24 cellular contexts compared by ENCODE assay signal in the genomic region with DNA sequence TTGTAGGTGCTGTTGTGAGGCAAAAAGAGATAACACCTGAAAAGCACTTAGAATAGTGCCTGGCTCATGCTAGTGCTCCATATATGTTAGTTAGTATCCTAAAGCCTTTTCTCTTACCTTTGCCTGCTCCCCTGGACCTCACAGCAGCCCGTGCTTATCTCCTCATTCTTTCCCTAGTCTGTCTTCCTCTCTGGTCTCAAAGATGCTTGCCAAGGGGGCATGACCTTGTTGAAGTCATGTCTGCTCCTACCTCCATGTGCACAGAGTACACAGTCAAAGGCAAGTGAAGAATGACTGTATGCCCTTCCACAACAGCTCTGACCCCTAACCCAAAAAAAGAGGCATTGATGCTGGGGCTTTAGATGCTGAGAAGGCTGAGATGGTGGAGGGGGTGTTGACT. TPM values are rescaled to one million over a fixed set of nuclear protein-coding genes. Genes with fewer than 3 reads are reported as not detected.
DNase-seq lines count a peak whose midpoint lies in the region; ATAC-seq and TF ChIP-seq lines count a peak whose summit lies in the region.
"Had no signal": no experiment of that assay in that cellular context is flagged by ENCODE, and none has a peak within 500 bp of the region (broad histone marks: within the 10 kb centered on the region; RNA-seq: fewer than 3 reads in every experiment).

No MANE protein-coding gene starts in this region.

- no peak overlapping the region for H3K4me3 Mint-ChIP-seq in T-helper 17 cell
- no peak overlapping the region for H3K4me3 Mint-ChIP-seq in nephron
- no peak overlapping the region for H3K4me3 Mint-ChIP-seq in activated naive CD8-positive, alpha-beta T cell treated with anti-CD3 and anti-CD28 coated beads, Interleukin-2, amount 50 U/mL, for 24 hours
- H3K4me3 Mint-ChIP-seq: CD4-positive, alpha-beta memory T cell; GM23338; H9 had no signal

- H3K9me3 ChIP-seq in T-helper 17 cell (ENCODE audit: control insufficient read depth, low read length, poor library complexity, severe bottlenecking) = no peaks in the 10 kb centered on the region
- H3K9me3 ChIP-seq in liver (ENCODE audit: control insufficient read depth in 4 of 4, low read length in 3 of 4) = no peaks in the 10 kb centered on the region
- H3K9me3 ChIP-seq: BE2C; BLaER1 treated with 17β-estradiol and CSF1 and Interleukin-3, amounts not matched to agents 10 nM and 100 nM had no signal

- ATAC-seq in T-helper 17 cell = no peak
- ATAC-seq in activated naive CD8-positive, alpha-beta T cell treated with anti-CD3 and anti-CD28 coated beads, Interleukin-2, amount 50 U/mL, for 24 hours = no peak
- no peak for ATAC-seq in GM19351 (IDR thresholded peaks at IDR 0.05; ENCODE audit: unreplicated experiment)
- no peak for ATAC-seq in HG02763 (IDR thresholded peaks at IDR 0.05; ENCODE audit: unreplicated experiment)
- ATAC-seq: GM23338, HCT116 had no signal

- H3K27ac Mint-ChIP-seq in T-helper 17 cell (peak overlapping the region; percentile 70), nephron (peak overlapping the region; percentile 40 to 99 (median 94))
- H3K27ac Mint-ChIP-seq in activated naive CD8-positive, alpha-beta T cell treated with anti-CD3 and anti-CD28 coated beads, Interleukin-2, amount 50 U/mL, for 24 hours = no peak overlapping the region
- H3K27ac Mint-ChIP-seq: CD4-positive, alpha-beta memory T cell; GM23338; H9 had no signal

- no peaks in the 10 kb centered on the region for H3K36me3 ChIP-seq in liver (ENCODE audit: control insufficient read depth in 4 of 4, insufficient read depth in 3 of 4, low read depth in 1 of 4, low read length in 3 of 4)
- H3K36me3 ChIP-seq: BE2C; BLaER1 treated with 17β-estradiol and CSF1 and Interleukin-3, amounts not matched to agents 10 nM and 100 nM had no signal

- no peak overlapping the region for H3K9ac ChIP-seq in liver (ENCODE audit: low read depth in 1 of 2, low read length in 2 of 2)
- H3K9ac ChIP-seq: BLaER1 treated with 17β-estradiol and CSF1 and Interleukin-3, amounts not matched to agents 10 nM and 100 nM had no signal

- H3K4me3 ChIP-seq in liver (ENCODE audit: low read depth in 1 of 3, low read length in 3 of 3) = peak overlapping the region in 1 of 3 donors; percentile 3
- H3K4me3 ChIP-seq: BLaER1 treated with 17β-estradiol and CSF1 and Interleukin-3, amounts not matched to agents 10 nM and 100 nM; GM23338 had no signal

- H3K36me3 Mint-ChIP-seq in T-helper 17 cell (ENCODE audit: low read depth) (peaks cover 6% of the 10 kb centered on the region), nephron (ENCODE audit: low read depth) (no peaks in the 10 kb centered on the region)
- H3K36me3 Mint-ChIP-seq in activated naive CD8-positive, alpha-beta T cell treated with anti-CD3 and anti-CD28 coated beads, Interleukin-2, amount 50 U/mL, for 24 hours (ENCODE audit: low read depth) = no peaks in the 10 kb centered on the region
- H3K36me3 Mint-ChIP-seq: CD4-positive, alpha-beta memory T cell had no signal

- H3K4me1 Mint-ChIP-seq in T-helper 17 cell (peaks cover 13% of the 10 kb centered on the region), nephron (peaks cover 34% of the 10 kb centered on the region)
- H3K4me1 Mint-ChIP-seq in activated naive CD8-positive, alpha-beta T cell treated with anti-CD3 and anti-CD28 coated beads, Interleukin-2, amount 50 U/mL, for 24 hours = peaks cover 4% of the 10 kb centered on the region

- 17% methylated on average over 1 of the region's 1 CpG for WGBS in liver

- H3K27me3 Mint-ChIP-seq in T-helper 17 cell (peaks cover 27% of the 10 kb centered on the region), nephron (ENCODE audit: low read depth) (peaks cover 5% of the 10 kb centered on the region)
- H3K27me3 Mint-ChIP-seq in activated naive CD8-positive, alpha-beta T cell treated with anti-CD3 and anti-CD28 coated beads, Interleukin-2, amount 50 U/mL, for 24 hours = no peaks in the 10 kb centered on the region

- TF ChIP-seq CTCF in liver (IDR thresholded peaks at IDR 0.05; ENCODE audit: low read depth, low read length, missing input control) (no peak), nephron (IDR thresholded peaks at IDR 0.05; ENCODE audit: unreplicated experiment in 3 of 3) (no peak)

- H3K27me3 ChIP-seq in liver (ENCODE audit: control insufficient read depth in 4 of 4, insufficient read depth in 4 of 4, low read length in 3 of 4) = no peaks in the 10 kb centered on the region
- H3K27me3 ChIP-seq: BE2C; BLaER1 treated with 17β-estradiol and CSF1 and Interleukin-3, amounts not matched to agents 10 nM and 100 nM had no signal

- H3K9me3 Mint-ChIP-seq in nephron = no peaks in the 10 kb centered on the region
- no peaks in the 10 kb centered on the region for H3K9me3 Mint-ChIP-seq in activated naive CD8-positive, alpha-beta T cell treated with anti-CD3 and anti-CD28 coated beads, Interleukin-2, amount 50 U/mL, for 24 hours
- H3K9me3 Mint-ChIP-seq: CD4-positive, alpha-beta memory T cell; GM23338; H9 had no signal

- DNase-seq in T-helper 17 cell = no peak
- DNase-seq in islet precursor cell = peak; percentile 32
- no peak for DNase-seq in activated naive CD8-positive, alpha-beta T cell treated with anti-CD3 and anti-CD28 coated beads, Interleukin-2, amount 50 U/mL, for 24 hours
- no peak for DNase-seq in activated CD4-positive, alpha-beta T cell treated with anti-CD3 and anti-CD28 coated beads, Interleukin-2, amount 50 U/mL, for 4 hours
- DNase-seq: AML-193; BE2C; Calu3; CD4-positive, alpha-beta memory T cell; COR-L47; DMS53; GF-D8; H9 had no signal

- peak overlapping the region; percentile 85 to 90 for H3K27ac ChIP-seq in liver (ENCODE audit: low read depth in 1 of 2, low read length in 2 of 2)
- H3K27ac ChIP-seq: 22Rv1; BLaER1 treated with 17β-estradiol and CSF1 and Interleukin-3, amounts not matched to agents 10 nM and 100 nM had no signal

- peaks cover 5 to 43% (median 30%) of the 10 kb centered on the region in 4 donors for H3K4me1 ChIP-seq in liver (ENCODE audit: control insufficient read depth in 4 of 4, insufficient read depth in 4 of 4, low read length in 3 of 4)

- no peak for TF ChIP-seq RAD21 in liver (IDR thresholded peaks at IDR 0.05)

TF ChIP-seq in liver, 16 proteins besides CTCF, POLR2A, EP300 and RAD21:
- TF ChIP-seq SP1 (IDR thresholded peaks at IDR 0.05) = no peak
- no peak for TF ChIP-seq TAF1 (conservative IDR thresholded peaks at IDR 0.05)
- TF ChIP-seq MAX (IDR thresholded peaks at IDR 0.05) = no peak
- no peak for TF ChIP-seq GABPA (IDR thresholded peaks at IDR 0.05 in 1 of 2, conservative IDR thresholded peaks at IDR 0.05 in 1 of 2)

RNA-seq across cellular contexts. Expression of gene CYP8B1, which starts 0.7 kb away (rescaled TPM):
- not detected for total RNA-seq in T-helper 17 cell
- total RNA-seq in liver = 100 to 1,000 TPM in 1 of 2 donors, 10 to 100 TPM in 1; 21.2 to 490 TPM
- 100 to 1,000 TPM; 218 to 229 TPM for polyA plus RNA-seq in liver
- total RNA-seq: Calu3; CD4-positive, alpha-beta memory T cell; Daoy; G401; GM23338; H4; H9 had no signal
- polyA plus RNA-seq: AG04450; CD4-positive, alpha-beta memory T cell; GM23338 had no signal

RNA-seq across cellular contexts. Expression of gene ZNF662, which starts 29.5 kb away (rescaled TPM):
- total RNA-seq in T-helper 17 cell = 1 to 10 TPM in 1 of 2 donors, under 1 TPM in 1; 0.94 to 1.4 TPM
- total RNA-seq in liver = 1 to 10 TPM; 2.8 to 3.9 TPM
- polyA plus RNA-seq in liver = 1 to 10 TPM; 2.2 to 2.5 TPM
- total RNA-seq: G401, H9 had no signal

Comparison
In these comparisons a context has a peak if more than half of its experiments do, and no peak if none do; other contexts are left out.
1. RNA of gene CYP8B1, which starts 0.7 kb away (total RNA-seq): 21.2 to 490 TPM in liver; not detected in T-helper 17 cell; every median in the first group is over 10 times any median in the second.